In genomic region chr11:94762208-94762607, GRCh38 we compare ENCODE assay signal across 10 cellular contexts. TPM values are rescaled to one million over a fixed set of nuclear protein-coding genes. Genes with fewer than 3 reads are reported as not detected.
DNase-seq lines count a peak whose midpoint lies in the region; TF ChIP-seq lines count a peak whose summit lies in the region.
"Had no signal": no experiment of that assay in that cellular context is flagged by ENCODE, and none has a peak within 500 bp of the region (broad histone marks: within the 10 kb centered on the region; RNA-seq: fewer than 3 reads in every experiment).

No MANE protein-coding gene starts in this region.

- H3K4me3 ChIP-seq in prostate gland = no peak overlapping the region
- H3K4me3 ChIP-seq in CD4-positive, alpha-beta memory T cell (ENCODE audit: low read length in 2 of 2) = no peak overlapping the region

- WGBS in prostate gland = 86% methylated on average over 1 of the region's 1 CpG

- TF ChIP-seq POLR2A in prostate gland (IDR thresholded peaks at IDR 0.05) = no peak

- no peaks in the 10 kb centered on the region for H3K36me3 Mint-ChIP-seq in chondrocyte (ENCODE audit: low read depth)
- no peaks in the 10 kb centered on the region for H3K36me3 Mint-ChIP-seq in CD4-positive, alpha-beta memory T cell
- H3K36me3 Mint-ChIP-seq: IgD-negative memory B cell had no signal

- no peak overlapping the region for H3K27ac Mint-ChIP-seq in chondrocyte (ENCODE audit: unreplicated experiment)
- H3K27ac Mint-ChIP-seq in CD4-positive, alpha-beta memory T cell = no peak overlapping the region
- H3K27ac Mint-ChIP-seq: IgD-negative memory B cell, nephron had no signal

- no peaks in the 10 kb centered on the region for H3K9me3 Mint-ChIP-seq in chondrocyte (ENCODE audit: low read depth)
- H3K9me3 Mint-ChIP-seq in CD4-positive, alpha-beta memory T cell = no peaks in the 10 kb centered on the region
- H3K9me3 Mint-ChIP-seq: IgD-negative memory B cell, nephron had no signal

- H3K27ac ChIP-seq in prostate gland = no peak overlapping the region
- H3K27ac ChIP-seq in CD4-positive, alpha-beta memory T cell (ENCODE audit: low read depth, low read length) = no peak overlapping the region

- H3K4me1 ChIP-seq in prostate gland (replicated peaks) = no peaks in the 10 kb centered on the region
- H3K4me1 ChIP-seq in CD4-positive, alpha-beta memory T cell (ENCODE audit: insufficient read depth, low read length) = no peaks in the 10 kb centered on the region

- no peaks in the 10 kb centered on the region for H3K27me3 ChIP-seq in prostate gland (replicated peaks; ENCODE audit: insufficient read depth)
- peaks cover 6% of the 10 kb centered on the region for H3K27me3 ChIP-seq in CD4-positive, alpha-beta memory T cell (ENCODE audit: insufficient read depth, low read length)

- no peak overlapping the region for H3K4me3 Mint-ChIP-seq in chondrocyte (ENCODE audit: unreplicated experiment)
- no peak overlapping the region for H3K4me3 Mint-ChIP-seq in CD4-positive, alpha-beta memory T cell
- H3K4me3 Mint-ChIP-seq: IgD-negative memory B cell, nephron had no signal

- no peaks in the 10 kb centered on the region for H3K27me3 Mint-ChIP-seq in chondrocyte (ENCODE audit: low read depth)
- peaks cover 7 to 10% of the 10 kb centered on the region in 2 donors for H3K27me3 Mint-ChIP-seq in CD4-positive, alpha-beta memory T cell
- H3K27me3 Mint-ChIP-seq: IgD-negative memory B cell had no signal

- POLR2A ChIA-PET in CD4-positive, alpha-beta memory T cell (lab: Charles Lee; ENCODE audit: partially characterized antibody) = no interaction called here

- no peaks in the 10 kb centered on the region for H3K36me3 ChIP-seq in prostate gland
- H3K36me3 ChIP-seq in CD4-positive, alpha-beta memory T cell (ENCODE audit: insufficient read depth, low read length) = no peaks in the 10 kb centered on the region

- intact Hi-C loops in prostate gland (cut with DNase I) = loop anchor here (10.0 kb wide), 4 partner anchors 113 to 217 kb away; partner anchors contain the start of genes CWC15, FUT4 and KDM4D
- intact Hi-C loops in CD4-positive, alpha-beta memory T cell (cut with micrococcal nuclease) = loop anchor here (5.0 kb wide), 1 partner anchor 245 kb away; no protein-coding TSS in a partner anchor

- DNase-seq in NCI-H524 (lab: John Stamatoyannopoulos, UW) (peak; percentile 47 to 53), NCI-H524 treated with DMSO at 0.1 percent for 48 hours (lab: John Stamatoyannopoulos, UW) (no peak), M059J (ENCODE audit: low read depth) (peak; percentile 72), chondrocyte (ENCODE audit: low spot score) (no peak), prostate gland (ENCODE audit: low spot score) (no peak), NOMO-1 treated with dmso at 0.1 percent for 144 hours (lab: John Stamatoyannopoulos, UW; ENCODE audit: unreplicated experiment) (no peak)
- no peak for DNase-seq in effector CD8-positive, alpha-beta T cell (lab: John Stamatoyannopoulos, UW)
- DNase-seq in CD4-positive, alpha-beta memory T cell = no peak

- H3K4me1 Mint-ChIP-seq in chondrocyte (ENCODE audit: low read depth) = peaks cover 8% of the 10 kb centered on the region
- H3K4me1 Mint-ChIP-seq in CD4-positive, alpha-beta memory T cell = no peaks in the 10 kb centered on the region
- H3K4me1 Mint-ChIP-seq: IgD-negative memory B cell had no signal

- TF ChIP-seq CTCF in chondrocyte (IDR thresholded peaks at IDR 0.05) (peak; percentile 68), prostate gland (IDR thresholded peaks at IDR 0.05) (peak in 3 of 4 experiments; percentile 18 to 43 (median 33))

- H3K9me3 ChIP-seq in prostate gland = no peaks in the 10 kb centered on the region
- H3K9me3 ChIP-seq in CD4-positive, alpha-beta memory T cell (ENCODE audit: control insufficient read depth in 1 of 2, low read length in 2 of 2) = no peaks in the 10 kb centered on the region

- CTCF ChIA-PET in CD4-positive, alpha-beta memory T cell (lab: Charles Lee; ENCODE audit: partially characterized antibody) = interaction anchor here (2.6 kb wide), 1 partner anchor 14 kb away, joined by 6 read pairs; no protein-coding TSS in a partner anchor

RNA-seq across cellular contexts. Expression of gene AMOTL1, which starts 5.9 kb away (rescaled TPM):
- total RNA-seq in M059J (2014; rRNA removed; shearing (Covaris generic)) = 12.7 and 18.9 TPM in 2 replicates
- total RNA-seq in chondrocyte = 45.6 to 70.2 TPM (median 47.2 TPM) in 3 replicates
- total RNA-seq in prostate gland = 10 to 100 TPM; 49.2 to 67.2 TPM
- total RNA-seq in CD4-positive, alpha-beta memory T cell = under 1 TPM; 0.06 to 0.09 TPM
- polyA plus RNA-seq in CD4-positive, alpha-beta memory T cell = under 1 TPM in 1 of 2 donors, not detected in 1; 0.07 TPM
- polyA plus RNA-seq: IgD-negative memory B cell had no signal

Comparison
In these comparisons a context has a peak if more than half of its experiments do, and no peak if none do; other contexts are left out.
1. DNase-seq: peak in NCI-H524 (2 of 2) and M059J (single experiment); none in NCI-H524 treated with DMSO at 0.1 percent for 48 hours (single experiment), chondrocyte (single experiment), prostate gland (single experiment), NOMO-1 treated with dmso at 0.1 percent for 144 hours (single experiment), effector CD8-positive, alpha-beta T cell (single experiment) and CD4-positive, alpha-beta memory T cell (0 of 5).
2. RNA of gene AMOTL1, which starts 5.9 kb away (total RNA-seq): 49.2 to 67.2 TPM in prostate gland, 45.6 to 70.2 TPM in chondrocyte and 12.7 to 18.9 TPM in M059J; 0.06 to 0.09 TPM in CD4-positive, alpha-beta memory T cell; every median in the first group is over 10 times any median in the second.